Comparison of ENCODE assay signal across 10 cellular contexts in genomic region chr2:20141056-20141762, GRCh38.
A peak's percentile ranks its signal among the peaks of the same experiment; 100 is the strongest.
DNase-seq lines count a peak whose midpoint lies in the region; ATAC-seq, FAIRE-seq and TF ChIP-seq lines count a peak whose summit lies in the region.
"Had no signal": no experiment of that assay in that cellular context is flagged by ENCODE, and none has a peak within 500 bp of the region (broad histone marks: within the 10 kb centered on the region; RNA-seq: fewer than 3 reads in every experiment).

No MANE protein-coding gene starts in this region.

- H3K36me3 ChIP-seq in mammary epithelial cell (ENCODE audit: insufficient read depth, low read length) (no peaks in the 10 kb centered on the region), HepG2 (replicated peaks in 1 of 2; ENCODE audit: control insufficient read depth in 1 of 2, insufficient read depth in 2 of 2, low read length in 2 of 2) (no peaks in the 10 kb centered on the region)

- TF ChIP-seq POLR2A in HepG2 (IDR thresholded peaks at IDR 0.05; ENCODE audit: insufficient read depth in 1 of 2, low read depth in 2 of 2, low read length in 2 of 2), result no peak

- TF ChIP-seq RAD21 in HepG2 (CRISPR knock-in tag; IDR thresholded peaks at IDR 0.05), result no peak

- DNase-seq in NCI-H2107 treated with DMSO at 0.1 percent for 48 hours (lab: John Stamatoyannopoulos, UW; ENCODE audit: unreplicated experiment) (peak; percentile 15), NCI-H2107 (lab: John Stamatoyannopoulos, UW) (no peak), mammary epithelial cell (peak; percentile 95), HepG2 (ENCODE audit: low spot score) (peak; percentile 61), urothelium cell line (ENCODE audit: low spot score) (peak; percentile 95), hippocampal formation (lab: John Stamatoyannopoulos, UW) (no peak), NCI-H446 treated with DMSO at 0.1 percent for 48 hours (lab: John Stamatoyannopoulos, UW) (no peak)
- DNase-seq: activated CD4-positive, alpha-beta T cell treated with anti-CD3 and anti-CD28 coated beads, Interleukin-2, amount 10 ng/mL, durations not matched to agents 7 days and 5 days had no signal

- POLR2A ChIA-PET in HepG2 (lab: Yijun Ruan, JAX), result interaction anchor here (1.1 kb wide), 2 partner anchors 38 to 84 kb away, joined by 4 read pairs; partner anchors contain the start of gene SDC1

- TF ChIP-seq CTCF in mammary epithelial cell (conservative IDR thresholded peaks at IDR 0.05 in 1 of 2, IDR thresholded peaks at IDR 0.05 in 1 of 2; ENCODE audit: extremely low read depth in 1 of 2, insufficient read depth in 1 of 2, low read depth in 1 of 2, low read length in 2 of 2) (no peak), HepG2 (CRISPR knock-in tag; IDR thresholded peaks at IDR 0.05) (no peak)

- intact Hi-C loops in mammary epithelial cell (cut with micrococcal nuclease), result loop anchor here (1.0 to 2.0 kb wide), 2 partner anchors 32 to 38 kb away; no protein-coding TSS in a partner anchor
- intact Hi-C loops in HepG2 (cut with micrococcal nuclease; ENCODE audit: unreplicated experiment), result no loop called here

- H3K9ac ChIP-seq in mammary epithelial cell (ENCODE audit: insufficient read depth, low read length), result no peak overlapping the region
- H3K9ac ChIP-seq in HepG2 (ENCODE audit: insufficient read depth, low read depth, low read length), result no peak overlapping the region

- H3K27ac ChIP-seq in mammary epithelial cell (ENCODE audit: insufficient read depth, low read depth, low read length) (peak overlapping the region; percentile 47), HepG2 (ENCODE audit: extremely low read length, insufficient read depth, low read length) (no peak overlapping the region)

- peaks cover 58% of the 10 kb centered on the region for H3K4me1 ChIP-seq in mammary epithelial cell (ENCODE audit: insufficient read depth, low read length)
- peaks cover 63% of the 10 kb centered on the region for H3K4me1 ChIP-seq in HepG2 (ENCODE audit: insufficient read depth, low read length)

- H3K79me2 ChIP-seq in mammary epithelial cell (ENCODE audit: insufficient read depth, low read length), result no peaks in the 10 kb centered on the region
- H3K79me2 ChIP-seq in HepG2 (ENCODE audit: insufficient read depth, low read length), result no peaks in the 10 kb centered on the region

- H2AFZ ChIP-seq in mammary epithelial cell (ENCODE audit: low read depth, low read length), result peak overlapping the region; percentile 76
- H2AFZ ChIP-seq in HepG2 (ENCODE audit: low read length), result no peak overlapping the region

- dilution Hi-C loops in mammary epithelial cell (cut with HindIII; ENCODE audit: low sequenced_read_pairs), result no loop called here

- 15% methylated on average over 8 of the region's 9 CpGs for WGBS in mammary epithelial cell (ENCODE audit: low coverage, missing lambda C conversion rate)
- 12% methylated on average over 9 of the region's 9 CpGs for WGBS in HepG2 (ENCODE audit: low lambda C conversion rate)

- H4K20me1 ChIP-seq in mammary epithelial cell (ENCODE audit: insufficient read depth, low read length) (no peaks in the 10 kb centered on the region), HepG2 (ENCODE audit: insufficient read depth, low read length) (no peaks in the 10 kb centered on the region)

- H3K4me2 ChIP-seq in mammary epithelial cell (ENCODE audit: insufficient read depth, low read depth, low read length), result no peak overlapping the region
- peak overlapping the region; percentile 25; the same call in 1 of the 2 replicates for H3K4me2 ChIP-seq in HepG2 (ENCODE audit: low read depth, low read length)

- ATAC-seq in HepG2, result peak; percentile 41
- ATAC-seq in HG03469 (IDR thresholded peaks at IDR 0.05; ENCODE audit: unreplicated experiment), result no peak

- in situ Hi-C loops in mammary epithelial cell (cut with MboI; ENCODE audit: low sequenced_read_pairs in 2 of 2) (no loop called here), HepG2 (cut with HindIII; ENCODE audit: extremely low pct_ligation_motif_present, low pct_unique_long_range_greater_than_20kb) (no loop called here)

- H3K9me3 ChIP-seq in mammary epithelial cell (replicated peaks; ENCODE audit: insufficient read depth, low read length) (no peaks in the 10 kb centered on the region), HepG2 (ENCODE audit: low read length) (no peaks in the 10 kb centered on the region)

- H3K27me3 ChIP-seq in mammary epithelial cell (ENCODE audit: insufficient read depth, low read length), result no peaks in the 10 kb centered on the region
- H3K27me3 ChIP-seq in HepG2 (ENCODE audit: control insufficient read depth in 1 of 2, insufficient read depth in 2 of 2, low read length in 2 of 2), result peaks cover 3 to 52% of the 10 kb centered on the region in 2 experiments; a peak in 4 of 5 replicates

- CTCF ChIA-PET in mammary epithelial cell (lab: Charles Lee; ENCODE audit: low non-redundant PET) (interaction anchor here (0.6 kb wide), 1 partner anchor 11 kb away, joined by 5 read pairs; no protein-coding TSS in a partner anchor), HepG2 (lab: Yijun Ruan, JAX; ENCODE audit: low intra/inter-chr PET ratio, low total read pairs) (no interaction called here)

- TF ChIP-seq EP300 in HepG2 (IDR thresholded peaks at IDR 0.05; ENCODE audit: low read depth in 2 of 2, low read length in 2 of 2) (no peak), HepG2 (CRISPR knock-in tag; IDR thresholded peaks at IDR 0.05; ENCODE audit: borderline replicate concordance) (no peak)

- FAIRE-seq in HepG2 (lab: Jason Lieb, UNC) (no peak), urothelium cell line (lab: Jason Lieb, UNC) (peak; percentile 62)
- FAIRE-seq: A204.1 had no signal

- BruUV-seq in mammary epithelial cell (replicated peaks; lab: Mats Ljungman, UMichigan) (no TSS peak), HepG2 (replicated peaks; lab: Mats Ljungman, UMichigan) (no TSS peak)

- H3K4me3 ChIP-seq in mammary epithelial cell (replicated peaks in 1 of 3; ENCODE audit: insufficient read depth in 1 of 3, low read depth in 2 of 3, low read length in 3 of 3) (no peak overlapping the region), HepG2 (replicated peaks in 1 of 3; ENCODE audit: insufficient read depth in 1 of 3, low read depth in 2 of 3, low read length in 3 of 3) (no peak overlapping the region)

TF ChIP-seq in HepG2, 621 proteins besides CTCF, POLR2A, EP300 and RAD21 (continues in another document):
- TF ChIP-seq, protein P1, sequence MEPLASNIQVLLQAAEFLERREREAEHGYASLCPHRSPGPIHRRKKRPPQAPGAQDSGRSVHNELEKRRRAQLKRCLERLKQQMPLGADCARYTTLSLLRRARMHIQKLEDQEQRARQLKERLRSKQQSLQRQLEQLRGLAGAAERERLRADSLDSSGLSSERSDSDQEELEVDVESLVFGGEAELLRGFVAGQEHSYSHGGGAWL (CRISPR knock-in tag; IDR thresholded peaks at IDR 0.05), result no peak
- TF ChIP-seq, protein P2, sequence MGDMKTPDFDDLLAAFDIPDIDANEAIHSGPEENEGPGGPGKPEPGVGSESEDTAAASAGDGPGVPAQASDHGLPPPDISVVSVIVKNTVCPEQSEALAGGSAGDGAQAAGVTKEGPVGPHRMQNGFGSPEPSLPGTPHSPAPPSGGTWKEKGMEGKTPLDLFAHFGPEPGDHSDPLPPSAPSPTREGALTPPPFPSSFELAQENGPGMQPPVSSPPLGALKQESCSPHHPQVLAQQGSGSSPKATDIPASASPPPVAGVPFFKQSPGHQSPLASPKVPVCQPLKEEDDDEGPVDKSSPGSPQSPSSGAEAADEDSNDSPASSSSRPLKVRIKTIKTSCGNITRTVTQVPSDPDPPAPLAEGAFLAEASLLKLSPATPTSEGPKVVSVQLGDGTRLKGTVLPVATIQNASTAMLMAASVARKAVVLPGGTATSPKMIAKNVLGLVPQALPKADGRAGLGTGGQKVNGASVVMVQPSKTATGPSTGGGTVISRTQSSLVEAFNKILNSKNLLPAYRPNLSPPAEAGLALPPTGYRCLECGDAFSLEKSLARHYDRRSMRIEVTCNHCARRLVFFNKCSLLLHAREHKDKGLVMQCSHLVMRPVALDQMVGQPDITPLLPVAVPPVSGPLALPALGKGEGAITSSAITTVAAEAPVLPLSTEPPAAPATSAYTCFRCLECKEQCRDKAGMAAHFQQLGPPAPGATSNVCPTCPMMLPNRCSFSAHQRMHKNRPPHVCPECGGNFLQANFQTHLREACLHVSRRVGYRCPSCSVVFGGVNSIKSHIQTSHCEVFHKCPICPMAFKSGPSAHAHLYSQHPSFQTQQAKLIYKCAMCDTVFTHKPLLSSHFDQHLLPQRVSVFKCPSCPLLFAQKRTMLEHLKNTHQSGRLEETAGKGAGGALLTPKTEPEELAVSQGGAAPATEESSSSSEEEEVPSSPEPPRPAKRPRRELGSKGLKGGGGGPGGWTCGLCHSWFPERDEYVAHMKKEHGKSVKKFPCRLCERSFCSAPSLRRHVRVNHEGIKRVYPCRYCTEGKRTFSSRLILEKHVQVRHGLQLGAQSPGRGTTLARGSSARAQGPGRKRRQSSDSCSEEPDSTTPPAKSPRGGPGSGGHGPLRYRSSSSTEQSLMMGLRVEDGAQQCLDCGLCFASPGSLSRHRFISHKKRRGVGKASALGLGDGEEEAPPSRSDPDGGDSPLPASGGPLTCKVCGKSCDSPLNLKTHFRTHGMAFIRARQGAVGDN (CRISPR knock-in tag; IDR thresholded peaks at IDR 0.05), result peak; percentile 61
- TF ChIP-seq CREB1 (IDR thresholded peaks at IDR 0.05) (peak; percentile 83), CREB1 (CRISPR knock-in tag; IDR thresholded peaks at IDR 0.05) (no peak), MYC (CRISPR knock-in tag; IDR thresholded peaks at IDR 0.05; ENCODE audit: borderline replicate concordance) (0 out of 2 replicates have a peak, but pooled peaks have one; percentile 33), NFE2 (CRISPR knock-in tag; IDR thresholded peaks at IDR 0.05) (no peak), TEAD3 (CRISPR knock-in tag; optimal IDR thresholded peaks at IDR 0.05; ENCODE audit: borderline replicate concordance) (peak; percentile 23), ZFP91 (CRISPR knock-in tag; IDR thresholded peaks at IDR 0.05; ENCODE audit: borderline replicate concordance) (0 out of 2 replicates have a peak, but pooled peaks have one; percentile 33), SAP130 (CRISPR knock-in tag; IDR thresholded peaks at IDR 0.05; ENCODE audit: low read depth) (peak; percentile 35; the same call in 1 of the 2 replicates)

Comparison
In these comparisons a context has a peak if more than half of its experiments do, and no peak if none do; other contexts are left out.
1. DNase-seq: peak in NCI-H2107 treated with DMSO at 0.1 percent for 48 hours (single experiment), mammary epithelial cell (single experiment), HepG2 (single experiment) and urothelium cell line (single experiment); none in NCI-H2107 (single experiment), hippocampal formation (0 of 2) and NCI-H446 treated with DMSO at 0.1 percent for 48 hours (single experiment).